ENCODE assay signal across 8 cellular contexts in the genomic region with DNA sequence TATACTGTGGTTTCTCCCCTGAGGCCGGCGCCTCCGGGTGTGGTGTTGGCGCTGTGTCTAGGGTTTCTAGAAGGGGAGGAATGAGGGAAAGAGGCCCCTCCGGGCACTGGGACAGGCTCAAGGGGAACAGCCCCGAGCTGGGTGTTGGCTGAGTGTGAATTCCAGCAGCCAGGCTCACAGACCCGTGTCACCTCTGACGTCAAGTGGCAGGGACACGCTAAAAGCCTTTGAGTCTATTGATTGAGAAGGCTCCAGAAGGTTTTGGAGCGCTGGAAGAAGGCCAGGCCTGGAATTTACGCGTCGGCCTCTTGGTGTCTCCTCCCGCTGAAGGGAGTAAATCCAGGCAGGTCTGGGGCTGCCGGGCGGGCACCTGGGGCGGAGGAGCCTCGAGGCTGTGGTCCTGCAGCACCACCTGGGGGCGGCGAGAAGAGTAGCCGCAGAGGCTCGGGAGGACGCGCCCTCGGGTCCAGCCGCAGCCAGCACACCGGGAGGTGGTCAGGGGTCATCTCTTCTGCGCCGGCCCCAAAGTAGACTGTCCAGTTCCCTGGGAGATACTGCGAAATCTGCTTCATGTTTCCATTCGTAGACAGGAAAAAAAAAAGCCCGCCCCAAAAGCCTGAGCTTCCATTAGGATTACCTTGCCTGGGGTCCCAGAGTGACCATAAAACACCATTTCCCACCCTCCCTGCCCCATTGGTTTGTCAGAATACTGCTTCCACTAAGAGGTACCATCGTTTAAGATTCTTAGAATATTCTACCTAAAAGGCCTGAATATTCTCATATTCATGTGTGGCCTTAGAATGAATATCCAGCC.
DNase-seq lines count a peak whose midpoint lies in the region; ATAC-seq and TF ChIP-seq lines count a peak whose summit lies in the region.

No MANE protein-coding gene starts in this region.

- CTCF ChIA-PET in CD8-positive, alpha-beta T cell (lab: Charles Lee): interaction anchor here (0.6 to 1.7 kb wide), 22 partner anchors 9 to 705 kb away, joined by 3 to 8 read pairs (median 3); partner anchors contain the start of gene FAM177B
- CTCF ChIA-PET in activated CD8-positive, alpha-beta T cell treated with anti-CD3 and anti-CD28 coated beads, Interleukin-2, amount 10 ng/mL, durations not matched to agents 7 days and 5 days (lab: Charles Lee): interaction anchor here (0.8 to 2.9 kb wide), 11 partner anchors 9 to 348 kb away, joined by 3 to 14 read pairs (median 5); partner anchors contain the start of gene FAM177B

- H4K8ac ChIP-seq in mesendoderm (ENCODE audit: low read depth, low read length): no peak overlapping the region

- peak overlapping the region; percentile 4 for H3K9ac ChIP-seq in mesendoderm (ENCODE audit: low read length)

- peak; percentile 97 for ATAC-seq in CD8-positive, alpha-beta T cell
- ATAC-seq in GM19463 (IDR thresholded peaks at IDR 0.05; ENCODE audit: unreplicated experiment) (peak; percentile 99), HG03575 (IDR thresholded peaks at IDR 0.05; ENCODE audit: extremely low read depth, insufficient number of reproducible peaks, low FRiP score, unreplicated experiment) (peak; percentile 89)
- ATAC-seq in activated CD8-positive, alpha-beta T cell treated with anti-CD3 and anti-CD28 coated beads, Interleukin-2, amount 10 ng/mL, durations not matched to agents 7 days and 5 days: peak; percentile 95

- intact Hi-C loops in CD8-positive, alpha-beta T cell (cut with DNase I, micrococcal nuclease): loop anchor here (1.0 kb wide), 4 partner anchors 288 to 616 kb away; no protein-coding TSS in a partner anchor

- H3K18ac ChIP-seq in mesendoderm (ENCODE audit: low read length): no peak overlapping the region

- H2BK5ac ChIP-seq in mesendoderm (ENCODE audit: low read length): no peak overlapping the region

- no CpG with 5 or more reads among the region's 33 CpGs for WGBS in mesendoderm (ENCODE audit: extremely low coverage, insufficient coverage, low lambda C conversion rate)

- no peak overlapping the region for H3K4me2 ChIP-seq in mesendoderm (ENCODE audit: low read length)

- no peaks in the 10 kb centered on the region for H3K36me3 Mint-ChIP-seq in CD8-positive, alpha-beta T cell
- no peaks in the 10 kb centered on the region for H3K36me3 Mint-ChIP-seq in activated CD8-positive, alpha-beta T cell treated with anti-CD3 and anti-CD28 coated beads, Interleukin-2, amount 10 ng/mL, durations not matched to agents 7 days and 5 days (ENCODE audit: low read depth)

- peak overlapping the region; percentile 67 for H3K56ac ChIP-seq in mesendoderm (ENCODE audit: low read length)

- peaks cover 4% of the 10 kb centered on the region for H3K4me1 ChIP-seq in CD8-positive, alpha-beta T cell (ENCODE audit: insufficient read depth, low read length)
- H3K4me1 ChIP-seq in effector memory CD4-positive, alpha-beta T cell (ENCODE audit: control insufficient read depth, insufficient read depth, low read length, poor library complexity, severe bottlenecking): peaks cover 4% of the 10 kb centered on the region
- no peaks in the 10 kb centered on the region for H3K4me1 ChIP-seq in mesendoderm (ENCODE audit: control insufficient read depth, low read depth, low read length)

- no peaks in the 10 kb centered on the region for H3K27me3 ChIP-seq in CD8-positive, alpha-beta T cell (ENCODE audit: insufficient read depth, low read length)
- H3K27me3 ChIP-seq in effector memory CD4-positive, alpha-beta T cell (replicated peaks; ENCODE audit: control insufficient read depth, insufficient read depth, low read length, poor library complexity, severe bottlenecking): no peaks in the 10 kb centered on the region
- H3K27me3 ChIP-seq in mesendoderm (ENCODE audit: insufficient read depth, low read length, poor library complexity): no peaks in the 10 kb centered on the region

- no peak overlapping the region for H2BK120ac ChIP-seq in mesendoderm (ENCODE audit: low read depth, low read length)

- peak; percentile 66 for TF ChIP-seq CTCF in CD8-positive, alpha-beta T cell (IDR thresholded peaks at IDR 0.05)

- H3K4me1 Mint-ChIP-seq in CD8-positive, alpha-beta T cell (ENCODE audit: low read depth): no peaks in the 10 kb centered on the region
- H3K4me1 Mint-ChIP-seq in activated CD8-positive, alpha-beta T cell treated with anti-CD3 and anti-CD28 coated beads, Interleukin-2, amount 10 ng/mL, durations not matched to agents 7 days and 5 days (ENCODE audit: low read depth): no peaks in the 10 kb centered on the region

- peak overlapping the region; percentile 16 for H3K27ac ChIP-seq in CD8-positive, alpha-beta T cell (ENCODE audit: low read depth, low read length)
- H3K27ac ChIP-seq in effector memory CD4-positive, alpha-beta T cell (ENCODE audit: insufficient read depth, low read length, poor library complexity, severe bottlenecking): no peak overlapping the region
- H3K27ac ChIP-seq in mesendoderm (ENCODE audit: low read depth, low read length): peak overlapping the region; percentile 62

- no peaks in the 10 kb centered on the region for H3K9me3 Mint-ChIP-seq in CD8-positive, alpha-beta T cell
- no peaks in the 10 kb centered on the region for H3K9me3 Mint-ChIP-seq in activated CD8-positive, alpha-beta T cell treated with anti-CD3 and anti-CD28 coated beads, Interleukin-2, amount 10 ng/mL, durations not matched to agents 7 days and 5 days (ENCODE audit: insufficient read depth)

- peak; percentile 45 to 82 (median 68) for DNase-seq in CD8-positive, alpha-beta T cell
- peak; percentile 94 for DNase-seq in NCI-H774 (lab: John Stamatoyannopoulos, UW)
- DNase-seq in activated CD8-positive, alpha-beta T cell treated with anti-CD3 and anti-CD28 coated beads, Interleukin-2, amount 10 ng/mL, durations not matched to agents 7 days and 5 days: peak; percentile 81
- peak; percentile 36 to 53 (median 38) for DNase-seq in effector memory CD4-positive, alpha-beta T cell
- DNase-seq in mesendoderm: peak; percentile 100
- DNase-seq in stimulated activated CD8-positive, alpha-beta memory T cell treated with anti-CD3 and anti-CD28 coated beads, Interleukin-12 subunit alpha, Interleukin-12 subunit beta, amount 100 ng/mL, for 1 hour (ENCODE audit: low read depth): peak; percentile 52

- no peaks in the 10 kb centered on the region for H3K79me2 ChIP-seq in mesendoderm (ENCODE audit: control insufficient read depth, insufficient read depth, low read length)

- no peak overlapping the region for H4K5ac ChIP-seq in mesendoderm (ENCODE audit: low read length)

- POLR2A ChIA-PET in CD8-positive, alpha-beta T cell (lab: Charles Lee): no interaction called here
- POLR2A ChIA-PET in activated CD8-positive, alpha-beta T cell treated with anti-CD3 and anti-CD28 coated beads, Interleukin-2, amount 10 ng/mL, durations not matched to agents 7 days and 5 days (lab: Charles Lee): no interaction called here

- H3K27me3 Mint-ChIP-seq in CD8-positive, alpha-beta T cell (ENCODE audit: low read depth): peaks cover 2% of the 10 kb centered on the region
- no peaks in the 10 kb centered on the region for H3K27me3 Mint-ChIP-seq in activated CD8-positive, alpha-beta T cell treated with anti-CD3 and anti-CD28 coated beads, Interleukin-2, amount 10 ng/mL, durations not matched to agents 7 days and 5 days (ENCODE audit: low read depth)

- H3K4me3 ChIP-seq in CD8-positive, alpha-beta T cell (ENCODE audit: low read depth, low read length): peak overlapping the region; percentile 45
- peak overlapping the region; percentile 39 for H3K4me3 ChIP-seq in effector memory CD4-positive, alpha-beta T cell (ENCODE audit: insufficient read depth, low read depth, low read length, poor library complexity, severe bottlenecking)
- H3K4me3 ChIP-seq in mesendoderm (ENCODE audit: low read length): no peak overlapping the region

- H3K4me3 Mint-ChIP-seq in CD8-positive, alpha-beta T cell: peak overlapping the region; percentile 68
- H3K4me3 Mint-ChIP-seq in activated CD8-positive, alpha-beta T cell treated with anti-CD3 and anti-CD28 coated beads, Interleukin-2, amount 10 ng/mL, durations not matched to agents 7 days and 5 days: peak overlapping the region; percentile 44

- no peaks in the 10 kb centered on the region for H3K9me3 ChIP-seq in CD8-positive, alpha-beta T cell (ENCODE audit: low read length)
- no peaks in the 10 kb centered on the region for H3K9me3 ChIP-seq in effector memory CD4-positive, alpha-beta T cell (ENCODE audit: control insufficient read depth, low read length)

- H2BK15ac ChIP-seq in mesendoderm (replicated peaks; ENCODE audit: low read depth): no peak overlapping the region

- H2AK5ac ChIP-seq in mesendoderm (ENCODE audit: low read length): no peak overlapping the region

- H3K36me3 ChIP-seq in CD8-positive, alpha-beta T cell (ENCODE audit: insufficient read depth, low read length): no peaks in the 10 kb centered on the region
- H3K36me3 ChIP-seq in effector memory CD4-positive, alpha-beta T cell (ENCODE audit: control insufficient read depth, insufficient read depth, low read length): no peaks in the 10 kb centered on the region
- no peaks in the 10 kb centered on the region for H3K36me3 ChIP-seq in mesendoderm (ENCODE audit: control insufficient read depth, insufficient read depth, low read length)

- no peak overlapping the region for H3K4ac ChIP-seq in mesendoderm (ENCODE audit: low read depth, low read length)

- no peaks in the 10 kb centered on the region for H3K79me1 ChIP-seq in mesendoderm (ENCODE audit: low read length)

- no peak overlapping the region for H3K23ac ChIP-seq in mesendoderm (ENCODE audit: low read length)

- H3K27ac Mint-ChIP-seq in CD8-positive, alpha-beta T cell: peak overlapping the region; percentile 41
- H3K27ac Mint-ChIP-seq in activated CD8-positive, alpha-beta T cell treated with anti-CD3 and anti-CD28 coated beads, Interleukin-2, amount 10 ng/mL, durations not matched to agents 7 days and 5 days: no peak overlapping the region

Comparison
In these comparisons a context has a peak if more than half of its experiments do, and no peak if none do; other contexts are left out.
1. DNase-seq: peak in every context shown above with its lines; median percentile 100 in mesendoderm; 94 in NCI-H774; 81 in activated CD8-positive, alpha-beta T cell treated with anti-CD3 and anti-CD28 coated beads, Interleukin-2, amount 10 ng/mL, durations not matched to agents 7 days and 5 days; 68 in CD8-positive, alpha-beta T cell; 52 in stimulated activated CD8-positive, alpha-beta memory T cell treated with anti-CD3 and anti-CD28 coated beads, Interleukin-12 subunit alpha, Interleukin-12 subunit beta, amount 100 ng/mL, for 1 hour; 38 in effector memory CD4-positive, alpha-beta T cell.